Comparison of ENCODE assay signal across 27 cellular contexts in the genomic region with DNA sequence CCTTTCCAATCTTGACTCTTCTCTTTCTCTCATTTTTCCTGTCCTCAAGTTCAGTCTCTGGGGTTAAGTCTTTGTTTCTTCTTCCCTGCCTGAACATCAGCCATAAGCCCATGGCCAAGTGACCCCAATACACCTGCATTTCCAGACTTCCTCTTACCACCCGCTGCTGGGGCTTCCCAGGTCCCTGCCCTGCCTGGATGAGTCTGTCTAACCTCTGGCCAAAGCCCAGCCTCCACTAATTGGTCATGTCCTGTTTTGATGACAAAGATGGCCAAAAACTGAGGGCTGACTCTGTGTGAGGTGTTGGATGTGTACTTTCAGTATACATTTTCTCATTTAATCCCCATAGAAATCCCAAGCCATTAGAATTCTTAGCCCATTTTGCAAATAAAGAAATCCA. TPM values are rescaled to one million over a fixed set of nuclear protein-coding genes. Genes with fewer than 3 reads are reported as not detected.
DNase-seq lines count a peak whose midpoint lies in the region; ATAC-seq and TF ChIP-seq lines count a peak whose summit lies in the region.
"Had no signal": no experiment of that assay in that cellular context is flagged by ENCODE, and none has a peak within 500 bp of the region (broad histone marks: within the 10 kb centered on the region; RNA-seq: fewer than 3 reads in every experiment).

No MANE protein-coding gene starts in this region.

- no peak overlapping the region for H2AFZ ChIP-seq in PC-3 (ENCODE audit: low read length)
- no peak overlapping the region for H2AFZ ChIP-seq in mammary epithelial cell (ENCODE audit: low read depth, low read length)
- H2AFZ ChIP-seq: GM23338 had no signal

- H3K4me1 Mint-ChIP-seq in osteocyte (ENCODE audit: unreplicated experiment) (peaks cover 65% of the 10 kb centered on the region), T-cell (no peaks in the 10 kb centered on the region)
- H3K4me1 Mint-ChIP-seq: CD4-positive, alpha-beta memory T cell had no signal

- H3K27ac Mint-ChIP-seq in osteocyte (ENCODE audit: unreplicated experiment) (peak overlapping the region; percentile 36), T-cell (no peak overlapping the region)
- H3K27ac Mint-ChIP-seq: CD4-positive, alpha-beta memory T cell; GM23338; H9 had no signal

- intact Hi-C loops in PC-3 (cut with micrococcal nuclease) = no loop called here
- intact Hi-C loops in mammary epithelial cell (cut with micrococcal nuclease) = no loop called here

- 100% methylated on average over 1 of the region's 1 CpG for WGBS in mammary epithelial cell (ENCODE audit: low coverage, missing lambda C conversion rate)

- TF ChIP-seq CTCF in C4-2B (conservative IDR thresholded peaks at IDR 0.05) = no peak
- no peak for TF ChIP-seq CTCF in PC-3 (conservative IDR thresholded peaks at IDR 0.05; ENCODE audit: low read depth, low read length)
- TF ChIP-seq CTCF in fibroblast of mammary gland (conservative IDR thresholded peaks at IDR 0.05; ENCODE audit: control insufficient read depth, insufficient read depth, low read depth, low read length) = no peak
- no peak for TF ChIP-seq CTCF in osteocyte (IDR thresholded peaks at IDR 0.05)
- no peak for TF ChIP-seq CTCF in mammary epithelial cell (conservative IDR thresholded peaks at IDR 0.05 in 1 of 2, IDR thresholded peaks at IDR 0.05 in 1 of 2; ENCODE audit: extremely low read depth in 1 of 2, insufficient read depth in 1 of 2, low read depth in 1 of 2, low read length in 2 of 2)

- no peaks in the 10 kb centered on the region for H3K9me2 ChIP-seq in PC-3 (replicated peaks; ENCODE audit: low read length)

- H3K27me3 ChIP-seq in PC-3 (ENCODE audit: low read length) (no peaks in the 10 kb centered on the region), mammary epithelial cell (ENCODE audit: insufficient read depth, low read length) (no peaks in the 10 kb centered on the region)
- H3K27me3 ChIP-seq: BLaER1 treated with 17β-estradiol and CSF1 and Interleukin-3, amounts not matched to agents 10 nM and 100 nM had no signal

- H3K36me3 Mint-ChIP-seq in osteocyte (ENCODE audit: unreplicated experiment) (no peaks in the 10 kb centered on the region), T-cell (no peaks in the 10 kb centered on the region)
- H3K36me3 Mint-ChIP-seq: CD4-positive, alpha-beta memory T cell had no signal

- CTCF ChIA-PET in PC-3 (lab: Charles Lee) = no interaction called here
- CTCF ChIA-PET in T-cell (lab: Charles Lee) = no interaction called here
- CTCF ChIA-PET in mammary epithelial cell (lab: Charles Lee; ENCODE audit: low non-redundant PET) = no interaction called here

- H3K79me2 ChIP-seq in PC-3 (ENCODE audit: low read length) = no peaks in the 10 kb centered on the region
- H3K79me2 ChIP-seq in mammary epithelial cell (ENCODE audit: insufficient read depth, low read length) = no peaks in the 10 kb centered on the region

- dilution Hi-C loops in mammary epithelial cell (cut with HindIII; ENCODE audit: low sequenced_read_pairs) = no loop called here

- POLR2A ChIA-PET in PC-3 (lab: Charles Lee; ENCODE audit: unreplicated experiment) (no interaction called here), T-cell (lab: Charles Lee) (no interaction called here)

- in situ Hi-C loops in mammary epithelial cell (cut with MboI; ENCODE audit: low sequenced_read_pairs in 2 of 2) = no loop called here

- H3K4me2 ChIP-seq in PC-3 (ENCODE audit: low read length) = no peak overlapping the region
- no peak overlapping the region for H3K4me2 ChIP-seq in mammary epithelial cell (ENCODE audit: insufficient read depth, low read depth, low read length)
- H3K4me2 ChIP-seq: A549; BLaER1 treated with 17β-estradiol and CSF1 and Interleukin-3, amounts not matched to agents 10 nM and 100 nM; GM23338 had no signal

- H3K27me3 Mint-ChIP-seq in osteocyte (ENCODE audit: unreplicated experiment) (no peaks in the 10 kb centered on the region), T-cell (peaks cover 9 to 11% of the 10 kb centered on the region in 2 donors)

- H3K9me3 Mint-ChIP-seq in osteocyte (ENCODE audit: unreplicated experiment) = no peaks in the 10 kb centered on the region
- H3K9me3 Mint-ChIP-seq in T-cell = no peaks in the 10 kb centered on the region
- H3K9me3 Mint-ChIP-seq: CD4-positive, alpha-beta memory T cell; GM23338; H9 had no signal

- BruUV-seq in PC-3 (replicated peaks; lab: Mats Ljungman, UMichigan) (no TSS peak), mammary epithelial cell (replicated peaks; lab: Mats Ljungman, UMichigan) (no TSS peak)

- H3F3A ChIP-seq in PC-3 (ENCODE audit: low read length, unreplicated experiment) = peaks cover 9% of the 10 kb centered on the region

- H4K20me1 ChIP-seq in PC-3 (ENCODE audit: low read length) (no peaks in the 10 kb centered on the region), mammary epithelial cell (ENCODE audit: insufficient read depth, low read length) (no peaks in the 10 kb centered on the region)
- H4K20me1 ChIP-seq: BLaER1 treated with 17β-estradiol and CSF1 and Interleukin-3, amounts not matched to agents 10 nM and 100 nM had no signal

- H3K9me3 ChIP-seq in PC-3 (ENCODE audit: low read length) = no peaks in the 10 kb centered on the region
- H3K9me3 ChIP-seq in mammary epithelial cell (replicated peaks; ENCODE audit: insufficient read depth, low read length) = no peaks in the 10 kb centered on the region
- H3K9me3 ChIP-seq: A549; BLaER1 treated with 17β-estradiol and CSF1 and Interleukin-3, amounts not matched to agents 10 nM and 100 nM; Caco-2 had no signal

- no peaks in the 10 kb centered on the region for H3K36me3 ChIP-seq in PC-3 (ENCODE audit: low read depth, low read length)
- H3K36me3 ChIP-seq in mammary epithelial cell (ENCODE audit: insufficient read depth, low read length) = peaks cover 2% of the 10 kb centered on the region
- H3K36me3 ChIP-seq: BLaER1 treated with 17β-estradiol and CSF1 and Interleukin-3, amounts not matched to agents 10 nM and 100 nM had no signal

- H3K9ac ChIP-seq in PC-3 (ENCODE audit: low read length) (no peak overlapping the region), mammary epithelial cell (ENCODE audit: insufficient read depth, low read length) (no peak overlapping the region)
- H3K9ac ChIP-seq: BLaER1 treated with 17β-estradiol and CSF1 and Interleukin-3, amounts not matched to agents 10 nM and 100 nM had no signal

- H3K4me3 ChIP-seq in PC-3 (ENCODE audit: low read length) = no peak overlapping the region
- no peak overlapping the region for H3K4me3 ChIP-seq in fibroblast of mammary gland (ENCODE audit: control insufficient read depth, low read depth, low read length)
- no peak overlapping the region for H3K4me3 ChIP-seq in mammary epithelial cell (replicated peaks in 1 of 3; ENCODE audit: insufficient read depth in 1 of 3, low read depth in 2 of 3, low read length in 3 of 3)
- H3K4me3 ChIP-seq: A549; BLaER1 treated with 17β-estradiol and CSF1 and Interleukin-3, amounts not matched to agents 10 nM and 100 nM; GM23338; K562 had no signal

- ATAC-seq in PC-3 (no peak), T-cell (replicated peaks in 1 of 4) (no peak)
- ATAC-seq: A549, GM23338, HepG2, K562 had no signal

- no peak overlapping the region for H3K4me3 Mint-ChIP-seq in osteocyte (ENCODE audit: unreplicated experiment)
- no peak overlapping the region for H3K4me3 Mint-ChIP-seq in T-cell
- H3K4me3 Mint-ChIP-seq: CD4-positive, alpha-beta memory T cell; GM23338; H9 had no signal

- H3K27ac ChIP-seq in C4-2B (peak overlapping the region; percentile 50), PC-3 (ENCODE audit: low read length) (no peak overlapping the region), mammary epithelial cell (ENCODE audit: insufficient read depth, low read depth, low read length) (no peak overlapping the region)
- H3K27ac ChIP-seq: A549; BLaER1 treated with 17β-estradiol and CSF1 and Interleukin-3, amounts not matched to agents 10 nM and 100 nM; HL-60 had no signal

- H3K4me1 ChIP-seq in PC-3 (ENCODE audit: insufficient read depth, low read length) (peaks cover 26% of the 10 kb centered on the region), mammary epithelial cell (ENCODE audit: insufficient read depth, low read length) (peaks cover 17% of the 10 kb centered on the region)
- H3K4me1 ChIP-seq: A549, Caco-2 had no signal

- DNase-seq in PC-3 (peak; percentile 42), fibroblast of mammary gland (ENCODE audit: low read depth) (peak; percentile 44), osteocyte (ENCODE audit: extremely low spot score, unreplicated experiment) (no peak), NAMALWA (ENCODE audit: low spot score) (no peak), T-cell (no peak), mammary epithelial cell (no peak)
- DNase-seq: AML-193; Caco-2; CD4-positive, alpha-beta memory T cell; GDM1; H9; MM.1S; NCI-H1048; NCI-H1417 treated with DMSO at 0.1 percent for 48 hours; NCI-H1694 treated with DMSO at 0.1 percent for 48 hours; NCI-H2081; NCI-H2227 treated with DMSO at 0.1 percent for 48 hours; NCI-H526 treated with DMSO at 0.1 percent for 48 hours; Right ventricle myocardium superior; RPMI8226 had no signal

RNA-seq across cellular contexts. Expression of gene SH3TC2, which starts 47.3 kb away (rescaled TPM):
- total RNA-seq in PC-3 (2014; rRNA removed) = 32.0 and 40.0 TPM in 2 replicates
- total RNA-seq in osteocyte = 0.83 and 1.1 TPM in 2 replicates
- not detected for total RNA-seq in T-cell
- total RNA-seq in mammary epithelial cell = 10 to 100 TPM; 42.0 to 57.8 TPM
- polyA plus RNA-seq in mammary epithelial cell = 13.9 TPM
- 94.8 TPM for polyA minus RNA-seq in mammary epithelial cell
- total RNA-seq: CD4-positive, alpha-beta memory T cell; H9 had no signal
- polyA plus RNA-seq: CD4-positive, alpha-beta memory T cell had no signal

Comparison
In these comparisons a context has a peak if more than half of its experiments do, and no peak if none do; other contexts are left out.
1. DNase-seq: peak in PC-3 (single experiment) and fibroblast of mammary gland (single experiment); none in osteocyte (single experiment), NAMALWA (single experiment), T-cell (0 of 34) and mammary epithelial cell (single experiment).
2. RNA of gene SH3TC2, which starts 47.3 kb away (total RNA-seq): 42.0 to 57.8 TPM in mammary epithelial cell and 32.0 to 40.0 TPM in PC-3; 0.83 to 1.1 TPM in osteocyte and not detected in T-cell; every median in the first group is over 10 times any median in the second.